Comparison of ENCODE assay signal across 29 cellular contexts in the genomic region with DNA sequence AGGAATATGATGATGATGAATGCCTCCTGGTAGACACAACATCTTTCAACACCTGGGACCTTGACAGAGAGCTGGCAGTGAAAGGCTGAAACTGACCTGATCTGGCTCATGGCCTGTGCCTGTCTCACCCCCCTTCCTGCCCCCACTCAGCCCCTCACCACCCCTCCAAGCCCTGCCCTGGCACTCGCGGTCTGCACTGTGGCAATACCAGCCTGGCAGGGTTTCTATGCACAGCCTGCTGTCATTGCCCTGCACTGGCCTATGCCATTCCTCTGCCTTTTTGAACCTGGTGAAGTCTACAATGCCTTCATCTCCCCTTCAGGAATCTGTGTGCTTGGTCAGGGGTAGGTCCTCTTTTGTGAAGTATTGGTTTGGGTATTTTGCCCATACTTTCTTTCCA. TPM values are rescaled to one million over a fixed set of nuclear protein-coding genes. Genes with fewer than 3 reads are reported as not detected.
"Had no signal": no experiment of that assay in that cellular context is flagged by ENCODE, and none has a peak within 500 bp of the region (broad histone marks: within the 10 kb centered on the region; RNA-seq: fewer than 3 reads in every experiment).

No MANE protein-coding gene starts in this region.

- DNase-seq: activated CD4-positive, alpha-beta memory T cell treated with anti-CD3 and anti-CD28 coated beads for 36 hours; activated CD4-positive, alpha-beta T cell treated with anti-CD3 and anti-CD28 coated beads, Interleukin-2, amount 10 ng/mL, durations not matched to agents 24 days and 14 days; activated CD4-positive, CD25-positive, alpha-beta regulatory T cell treated with anti-CD3 and anti-CD28 coated beads, Interleukin-2, amount 50 U/mL, for 72 hours; activated effector memory CD4-positive, alpha-beta T cell treated with Interleukin-2 at 50 U/mL for 16 hours; activated naive CD4-positive, alpha-beta T cell treated with Interleukin-2 at 50 U/mL for 16 hours; dorsolateral prefrontal cortex; effector memory CD4-positive, alpha-beta T cell; left colon; lower lobe of right lung; mesenchymal stem cell; naive thymus-derived CD8-positive, alpha-beta T cell; stimulated activated CD4-positive, alpha-beta T cell treated with anti-CD3 and anti-CD28 coated beads, Interleukin-12 subunit alpha, Interleukin-12 subunit beta, amount 100 ng/mL, for 4 hours; stimulated activated CD4-positive, alpha-beta T cell treated with anti-CD3 and anti-CD28 coated beads, Interleukin-4, amount 100 ng/mL, for 1 hour; T-helper 2 cell; trophoblast cell had no signal

- H3K9me3 ChIP-seq: gastroesophageal sphincter, lower lobe of right lung, thoracic aorta, vagina had no signal

- H3K36me3 Mint-ChIP-seq: activated CD4-positive, alpha-beta memory T cell treated with anti-CD3 and anti-CD28 coated beads for 36 hours; activated naive CD8-positive, alpha-beta T cell; brain; naive thymus-derived CD8-positive, alpha-beta T cell had no signal

- H3K79me2 ChIP-seq: hepatocyte had no signal

- H3K27ac ChIP-seq: cardiac muscle cell, coronary artery, dorsolateral prefrontal cortex, gastroesophageal sphincter, hepatocyte, lower lobe of right lung, thoracic aorta, vagina had no signal

- H2AFZ ChIP-seq: hepatocyte had no signal

- H3K4me1 ChIP-seq: gastroesophageal sphincter, lower lobe of right lung, vagina had no signal

- H3K27ac Mint-ChIP-seq: activated CD4-positive, alpha-beta memory T cell treated with anti-CD3 and anti-CD28 coated beads for 36 hours; activated CD4-positive, alpha-beta T cell treated with anti-CD3 and anti-CD28 coated beads, Interleukin-2, amount 10 ng/mL, durations not matched to agents 24 days and 14 days; activated naive CD8-positive, alpha-beta T cell; brain; naive thymus-derived CD8-positive, alpha-beta T cell; stimulated activated naive CD8-positive, alpha-beta T cell treated with anti-CD3 and anti-CD28 coated beads, Interleukin-15, Interleukin-2, amounts not matched to agents 100 ng/mL and 50 ng/mL, for 24 hours had no signal

- H3K4me2 ChIP-seq: hepatocyte had no signal

- H3K36me3 ChIP-seq: cardiac muscle cell, gastroesophageal sphincter, lower lobe of right lung, thoracic aorta, vagina had no signal

- H3K4me3 Mint-ChIP-seq: activated CD4-positive, alpha-beta memory T cell treated with anti-CD3 and anti-CD28 coated beads for 36 hours; activated CD4-positive, alpha-beta T cell treated with anti-CD3 and anti-CD28 coated beads, Interleukin-2, amount 10 ng/mL, durations not matched to agents 24 days and 14 days; activated naive CD8-positive, alpha-beta T cell; brain; naive thymus-derived CD8-positive, alpha-beta T cell; neural crest cell; stimulated activated naive CD8-positive, alpha-beta T cell treated with anti-CD3 and anti-CD28 coated beads, Interleukin-15, Interleukin-2, amounts not matched to agents 100 ng/mL and 50 ng/mL, for 24 hours had no signal

- ATAC-seq: gastroesophageal sphincter; left colon; lower lobe of right lung; naive thymus-derived CD8-positive, alpha-beta T cell; sciatic nerve had no signal

- H3K9me3 Mint-ChIP-seq: activated CD4-positive, alpha-beta memory T cell treated with anti-CD3 and anti-CD28 coated beads for 36 hours; activated CD4-positive, alpha-beta T cell treated with anti-CD3 and anti-CD28 coated beads, Interleukin-2, amount 10 ng/mL, durations not matched to agents 24 days and 14 days; brain; naive thymus-derived CD8-positive, alpha-beta T cell; neural crest cell; stimulated activated naive CD8-positive, alpha-beta T cell treated with anti-CD3 and anti-CD28 coated beads, Interleukin-15, Interleukin-2, amounts not matched to agents 100 ng/mL and 50 ng/mL, for 24 hours had no signal

- H3K4me3 ChIP-seq: cardiac muscle cell, coronary artery, dorsolateral prefrontal cortex, gastroesophageal sphincter, hepatocyte, lower lobe of right lung, skin epidermis, thoracic aorta, vagina had no signal

- H3K4me1 Mint-ChIP-seq: activated CD4-positive, alpha-beta T cell treated with anti-CD3 and anti-CD28 coated beads, Interleukin-2, amount 10 ng/mL, durations not matched to agents 24 days and 14 days; brain; neural crest cell had no signal

- H3K27me3 ChIP-seq: dorsolateral prefrontal cortex, hepatocyte, vagina had no signal

RNA-seq across cellular contexts. Expression of a gene that starts 58.0 kb away (rescaled TPM):
- total RNA-seq: activated CD4-positive, alpha-beta T cell treated with anti-CD3 and anti-CD28 coated beads, Interleukin-2, amount 10 ng/mL, durations not matched to agents 24 days and 14 days; epithelial cell of proximal tubule; vagina had no signal
- polyA plus RNA-seq: aorta had no signal
